Comparison of ENCODE assay signal across 14 cellular contexts in genomic region chr1:37186246-37186756, GRCh38.
"Had no signal": no experiment of that assay in that cellular context is flagged by ENCODE, and none has a peak within 500 bp of the region (broad histone marks: within the 10 kb centered on the region; RNA-seq: fewer than 3 reads in every experiment).

No MANE protein-coding gene starts in this region.

- ATAC-seq: heart left ventricle; naive thymus-derived CD4-positive, alpha-beta T cell; right cardiac atrium had no signal

- H3K4me1 ChIP-seq: heart left ventricle had no signal

- H3K9me3 Mint-ChIP-seq: activated CD4-positive, alpha-beta memory T cell treated with anti-CD3 and anti-CD28 coated beads, Interleukin-2, amount 10 ng/mL, durations not matched to agents 7 days and 5 days had no signal

- H3K4me1 Mint-ChIP-seq: activated CD4-positive, alpha-beta memory T cell treated with anti-CD3 and anti-CD28 coated beads, Interleukin-2, amount 10 ng/mL, durations not matched to agents 7 days and 5 days; activated naive CD8-positive, alpha-beta T cell treated with anti-CD3 and anti-CD28 coated beads for 36 hours; naive thymus-derived CD4-positive, alpha-beta T cell had no signal

- H3K27ac Mint-ChIP-seq: activated CD4-positive, alpha-beta memory T cell treated with anti-CD3 and anti-CD28 coated beads, Interleukin-2, amount 10 ng/mL, durations not matched to agents 7 days and 5 days; activated naive CD8-positive, alpha-beta T cell treated with anti-CD3 and anti-CD28 coated beads for 36 hours; naive thymus-derived CD4-positive, alpha-beta T cell; progenitor cell of endocrine pancreas had no signal

- H3K27me3 ChIP-seq: cardiac muscle cell had no signal

- H3K4me3 Mint-ChIP-seq: activated CD4-positive, alpha-beta memory T cell treated with anti-CD3 and anti-CD28 coated beads, Interleukin-2, amount 10 ng/mL, durations not matched to agents 7 days and 5 days; activated naive CD8-positive, alpha-beta T cell treated with anti-CD3 and anti-CD28 coated beads for 36 hours; naive thymus-derived CD4-positive, alpha-beta T cell had no signal

- DNase-seq: activated CD4-positive, alpha-beta memory T cell treated with anti-CD3 and anti-CD28 coated beads, Interleukin-2, amount 10 ng/mL, durations not matched to agents 7 days and 5 days; activated CD4-positive, CD25-positive, alpha-beta regulatory T cell treated with anti-CD3 and anti-CD28 coated beads, Interleukin-2, amount 50 U/mL, for 72 hours; activated gamma-delta T cell; activated naive CD8-positive, alpha-beta T cell treated with anti-CD3 and anti-CD28 coated beads for 36 hours; activated T-cell treated with anti-CD3 and anti-CD28 coated beads, Interleukin-2, amount 50 U/mL, for 48 hours; aorta; effector CD4-positive, alpha-beta T cell; heart left ventricle; naive thymus-derived CD4-positive, alpha-beta T cell; nucleus accumbens; right cardiac atrium had no signal

- H3K36me3 ChIP-seq: cardiac muscle cell, heart left ventricle had no signal

- H3K36me3 Mint-ChIP-seq: activated naive CD8-positive, alpha-beta T cell treated with anti-CD3 and anti-CD28 coated beads for 36 hours; naive thymus-derived CD4-positive, alpha-beta T cell had no signal

- H3K4me3 ChIP-seq: cardiac muscle cell, heart left ventricle, smooth muscle cell had no signal

- H3K27ac ChIP-seq: cardiac muscle cell, heart left ventricle had no signal
